8 cellular contexts compared by ENCODE assay signal in genomic region chr11:67285541-67286498, GRCh38. TPM values are rescaled to one million over a fixed set of nuclear protein-coding genes. Genes with fewer than 3 reads are reported as not detected.
DNase-seq lines count a peak whose midpoint lies in the region; ATAC-seq and TF ChIP-seq lines count a peak whose summit lies in the region.

No MANE protein-coding gene starts in this region.

- TF ChIP-seq POLR2A in uterus (IDR thresholded peaks at IDR 0.05) = no peak

- H3K27me3 ChIP-seq in ascending aorta = no peaks in the 10 kb centered on the region
- no peaks in the 10 kb centered on the region for H3K27me3 ChIP-seq in lower lobe of right lung (ENCODE audit: low read depth)
- H3K27me3 ChIP-seq in uterus = no peaks in the 10 kb centered on the region

- DNase-seq in activated naive CD4-positive, alpha-beta T cell (lab: John Stamatoyannopoulos, UW) = no peak
- DNase-seq in ascending aorta (ENCODE audit: low spot score in 2 of 2) = no peak
- DNase-seq in lower lobe of right lung = peak; percentile 54
- DNase-seq in uterus = no peak
- DNase-seq in GM20000 (ENCODE audit: low spot score) = no peak
- DNase-seq in left lobe of liver (ENCODE audit: low spot score) = no peak

- ATAC-seq in lower lobe of right lung = no peak
- ATAC-seq in HG03159 (IDR thresholded peaks at IDR 0.05; ENCODE audit: unreplicated experiment) = no peak
- no peak for ATAC-seq in left lobe of liver

- H3K4me1 Mint-ChIP-seq in activated naive CD4-positive, alpha-beta T cell treated with anti-CD3 and anti-CD28 coated beads, Interleukin-2, amount 50 U/mL, for 24 hours = peaks cover 23% of the 10 kb centered on the region

- H3K4me1 ChIP-seq in ascending aorta (peaks cover 14 to 24% of the 10 kb centered on the region in 2 donors), lower lobe of right lung (peaks cover 80% of the 10 kb centered on the region), uterus (peaks cover 7 to 10% of the 10 kb centered on the region in 2 donors)

- H3K36me3 Mint-ChIP-seq in activated naive CD4-positive, alpha-beta T cell treated with anti-CD3 and anti-CD28 coated beads, Interleukin-2, amount 50 U/mL, for 24 hours = peaks cover 3% of the 10 kb centered on the region

- intact Hi-C loops in ascending aorta (cut with DNase I) = no loop called here
- intact Hi-C loops in lower lobe of right lung (cut with DNase I) = no loop called here
- intact Hi-C loops in uterus (cut with DNase I; ENCODE audit: low total_unique reads) = no loop called here

- H3K27ac Mint-ChIP-seq in activated naive CD4-positive, alpha-beta T cell treated with anti-CD3 and anti-CD28 coated beads, Interleukin-2, amount 50 U/mL, for 24 hours = peak overlapping the region; percentile 51

- H3K36me3 ChIP-seq in ascending aorta (peaks cover 53 to 60% of the 10 kb centered on the region in 2 donors), lower lobe of right lung (peaks cover 73% of the 10 kb centered on the region), uterus (no peaks in the 10 kb centered on the region)

- peak overlapping the region; percentile 91 to 98 for H3K27ac ChIP-seq in ascending aorta
- H3K27ac ChIP-seq in lower lobe of right lung = peak overlapping the region; percentile 99
- peak overlapping the region; percentile 89 to 93 for H3K27ac ChIP-seq in uterus

- no peaks in the 10 kb centered on the region for H3K9me3 ChIP-seq in ascending aorta
- H3K9me3 ChIP-seq in lower lobe of right lung = no peaks in the 10 kb centered on the region
- H3K9me3 ChIP-seq in uterus = no peaks in the 10 kb centered on the region

- H3K4me3 Mint-ChIP-seq in activated naive CD4-positive, alpha-beta T cell treated with anti-CD3 and anti-CD28 coated beads, Interleukin-2, amount 50 U/mL, for 24 hours = no peak overlapping the region

- no peaks in the 10 kb centered on the region for H3K27me3 Mint-ChIP-seq in activated naive CD4-positive, alpha-beta T cell treated with anti-CD3 and anti-CD28 coated beads, Interleukin-2, amount 50 U/mL, for 24 hours

- TF ChIP-seq CTCF in ascending aorta (IDR thresholded peaks at IDR 0.05) (no peak), lower lobe of right lung (IDR thresholded peaks at IDR 0.05) (no peak), uterus (IDR thresholded peaks at IDR 0.05) (no peak), GM20000 (IDR thresholded peaks at IDR 0.05; ENCODE audit: extremely low read depth, missing control alignments) (no peak)

- H3K9me3 Mint-ChIP-seq in activated naive CD4-positive, alpha-beta T cell treated with anti-CD3 and anti-CD28 coated beads, Interleukin-2, amount 50 U/mL, for 24 hours = no peaks in the 10 kb centered on the region

- H3K4me3 ChIP-seq in ascending aorta (no peak overlapping the region), lower lobe of right lung (peak overlapping the region; percentile 24), uterus (no peak overlapping the region)

RNA-seq across cellular contexts. Expression of gene ANKRD13D, which starts 3.3 kb away (rescaled TPM):
- total RNA-seq in ascending aorta (54.7 TPM), lower lobe of right lung (66.9 TPM), uterus (10 to 100 TPM in 3 of 4 donors, 1 to 10 TPM in 1; 7.4 to 63.7 (median 22.5) TPM), left lobe of liver (9.8 TPM)

RNA-seq across cellular contexts. Expression of gene SSH3, which starts 17.5 kb away (rescaled TPM):
- 30.9 TPM for total RNA-seq in ascending aorta
- 37.7 TPM for total RNA-seq in lower lobe of right lung
- total RNA-seq in uterus = 10 to 100 TPM in 3 of 4 donors, 1 to 10 TPM in 1; 7.7 to 48.8 (median 19.1) TPM
- total RNA-seq in left lobe of liver = 18.2 TPM

RNA-seq across cellular contexts. Expression of gene GRK2, which starts 19.5 kb away (rescaled TPM):
- total RNA-seq in ascending aorta (65.3 TPM), lower lobe of right lung (101 TPM), uterus (10 to 100 TPM; 25.0 to 93.8 (median 64.2) TPM), left lobe of liver (29.0 TPM)
